ENCODE assay signal across 16 cellular contexts in the genomic region with DNA sequence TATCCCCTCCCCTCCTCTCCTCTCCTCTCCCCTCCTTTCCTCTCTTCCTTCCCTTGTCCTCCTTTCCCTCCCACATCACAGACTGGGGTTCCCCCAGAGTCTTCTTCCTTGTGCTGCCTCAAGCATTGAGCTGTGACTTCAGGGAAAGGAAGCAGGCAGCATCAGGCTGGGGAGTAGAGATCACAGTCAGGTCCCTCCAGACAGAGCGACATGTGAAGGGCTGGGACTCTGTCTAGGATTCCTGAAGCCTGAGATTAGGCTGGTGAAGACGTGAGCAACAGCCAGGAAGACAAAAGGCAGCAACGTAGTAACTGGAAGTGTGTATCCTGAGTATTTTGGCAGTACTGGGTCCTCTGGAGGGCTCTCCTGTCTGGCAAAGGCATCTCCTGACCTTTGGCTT.
DNase-seq lines count a peak whose midpoint lies in the region; ATAC-seq and TF ChIP-seq lines count a peak whose summit lies in the region.
"Had no signal": no experiment of that assay in that cellular context is flagged by ENCODE, and none has a peak within 500 bp of the region (broad histone marks: within the 10 kb centered on the region; RNA-seq: fewer than 3 reads in every experiment).

No MANE protein-coding gene starts in this region.

- DNase-seq in activated CD8-positive, alpha-beta memory T cell treated with anti-CD3 and anti-CD28 coated beads, Interleukin-2, amount 50 U/mL, for 48 hours: peak; percentile 38
- DNase-seq in activated CD8-positive, alpha-beta memory T cell treated with anti-CD3 and anti-CD28 coated beads, Interleukin-2, amount 10 ng/mL, durations not matched to agents 7 days and 5 days: no peak
- DNase-seq in astrocyte of the hippocampus (ENCODE audit: low read depth, low spot score) (peak; percentile 25), neural crest cell (ENCODE audit: low read depth, low spot score) (no peak), OCI-M1 (lab: John Stamatoyannopoulos, UW) (no peak), coronary artery (ENCODE audit: low spot score) (no peak)
- DNase-seq: 8988T; AML-193; Caco-2; CD8-positive, alpha-beta memory T cell; DND-41; GDM1; GOT3 had no signal

- no peak overlapping the region for H3K27ac Mint-ChIP-seq in activated CD8-positive, alpha-beta memory T cell treated with anti-CD3 and anti-CD28 coated beads, Interleukin-2, amount 10 ng/mL, durations not matched to agents 7 days and 5 days
- H3K27ac Mint-ChIP-seq in neural crest cell (ENCODE audit: unreplicated experiment): peak overlapping the region; percentile 89

- H3K4me3 ChIP-seq in coronary artery: no peak overlapping the region
- H3K4me3 ChIP-seq: BLaER1, HAP-1 had no signal

- H3K4me1 Mint-ChIP-seq in activated CD8-positive, alpha-beta memory T cell treated with anti-CD3 and anti-CD28 coated beads, Interleukin-2, amount 10 ng/mL, durations not matched to agents 7 days and 5 days: peaks cover 11% of the 10 kb centered on the region
- no peaks in the 10 kb centered on the region for H3K4me1 Mint-ChIP-seq in neural crest cell

- H3K9me3 Mint-ChIP-seq in activated CD8-positive, alpha-beta memory T cell treated with anti-CD3 and anti-CD28 coated beads, Interleukin-2, amount 10 ng/mL, durations not matched to agents 7 days and 5 days (ENCODE audit: low read depth): no peaks in the 10 kb centered on the region
- no peaks in the 10 kb centered on the region for H3K9me3 Mint-ChIP-seq in neural crest cell
- H3K9me3 Mint-ChIP-seq: CD8-positive, alpha-beta memory T cell had no signal

- CTCF ChIA-PET in activated CD8-positive, alpha-beta memory T cell treated with anti-CD3 and anti-CD28 coated beads, Interleukin-2, amount 10 ng/mL, durations not matched to agents 7 days and 5 days (lab: Charles Lee): interaction anchor here (0.7 kb wide), 1 partner anchor 11 kb away, joined by 3 read pairs; no protein-coding TSS in a partner anchor

- no peak for TF ChIP-seq CTCF in neural crest cell (conservative IDR thresholded peaks at IDR 0.05)
- TF ChIP-seq CTCF in coronary artery (IDR thresholded peaks at IDR 0.05): no peak

- H3K4me3 Mint-ChIP-seq in activated CD8-positive, alpha-beta memory T cell treated with anti-CD3 and anti-CD28 coated beads, Interleukin-2, amount 10 ng/mL, durations not matched to agents 7 days and 5 days: no peak overlapping the region
- H3K4me3 Mint-ChIP-seq in neural crest cell: no peak overlapping the region
- H3K4me3 Mint-ChIP-seq: CD8-positive, alpha-beta memory T cell had no signal

- no peaks in the 10 kb centered on the region for H3K36me3 Mint-ChIP-seq in activated CD8-positive, alpha-beta memory T cell treated with anti-CD3 and anti-CD28 coated beads, Interleukin-2, amount 10 ng/mL, durations not matched to agents 7 days and 5 days
- no peaks in the 10 kb centered on the region for H3K36me3 Mint-ChIP-seq in neural crest cell (ENCODE audit: low read depth)

- no peak overlapping the region for H3K27ac ChIP-seq in coronary artery
- H3K27ac ChIP-seq: BLaER1 had no signal

- no peaks in the 10 kb centered on the region for H3K27me3 Mint-ChIP-seq in activated CD8-positive, alpha-beta memory T cell treated with anti-CD3 and anti-CD28 coated beads, Interleukin-2, amount 10 ng/mL, durations not matched to agents 7 days and 5 days
- peaks cover 2% of the 10 kb centered on the region for H3K27me3 Mint-ChIP-seq in neural crest cell (ENCODE audit: low read depth)
- H3K27me3 Mint-ChIP-seq: CD8-positive, alpha-beta memory T cell had no signal

- ATAC-seq in activated CD8-positive, alpha-beta memory T cell treated with anti-CD3 and anti-CD28 coated beads, Interleukin-2, amount 10 ng/mL, durations not matched to agents 7 days and 5 days: no peak
- no peak for ATAC-seq in HG02938 (IDR thresholded peaks at IDR 0.05; ENCODE audit: unreplicated experiment)

Comparison
In these comparisons a context has a peak if more than half of its experiments do, and no peak if none do; other contexts are left out.
1. DNase-seq: peak in activated CD8-positive, alpha-beta memory T cell treated with anti-CD3 and anti-CD28 coated beads, Interleukin-2, amount 50 U/mL, for 48 hours (single experiment) and astrocyte of the hippocampus (single experiment); none in activated CD8-positive, alpha-beta memory T cell treated with anti-CD3 and anti-CD28 coated beads, Interleukin-2, amount 10 ng/mL, durations not matched to agents 7 days and 5 days (single experiment), neural crest cell (single experiment), OCI-M1 (single experiment) and coronary artery (single experiment).